Comparison of ENCODE assay signal across 1 cellular context in the genomic region with DNA sequence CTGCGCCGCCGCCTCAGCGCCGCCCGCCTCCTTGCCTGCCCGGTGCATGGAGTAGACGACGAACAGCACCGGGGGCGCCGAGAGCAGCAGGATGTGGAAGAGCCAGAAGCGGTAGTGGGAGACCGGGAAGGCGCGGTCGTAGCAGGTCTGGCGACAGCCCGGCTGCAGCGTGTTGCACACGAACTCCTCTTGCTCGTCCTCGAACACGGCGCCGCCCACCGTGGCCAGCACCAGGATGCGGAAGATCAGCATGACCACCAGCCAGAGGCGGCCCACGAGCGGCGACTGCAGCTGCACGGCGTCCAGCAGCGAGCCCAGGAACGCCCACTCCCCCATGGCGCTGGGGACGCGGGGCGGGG.
A peak's percentile ranks its signal among the peaks of the same experiment; 100 is the strongest.
TF ChIP-seq lines count a peak whose summit lies in the region.

No MANE protein-coding gene starts in this region.

TF ChIP-seq in H1, 55 proteins besides CTCF, POLR2A, EP300 and RAD21 (continued from another document):
- 0 out of 2 replicates have a peak, but pooled peaks have one; percentile 6 for TF ChIP-seq MAX (IDR thresholded peaks at IDR 0.05)
